13 cellular contexts compared by ENCODE assay signal in the genomic region with DNA sequence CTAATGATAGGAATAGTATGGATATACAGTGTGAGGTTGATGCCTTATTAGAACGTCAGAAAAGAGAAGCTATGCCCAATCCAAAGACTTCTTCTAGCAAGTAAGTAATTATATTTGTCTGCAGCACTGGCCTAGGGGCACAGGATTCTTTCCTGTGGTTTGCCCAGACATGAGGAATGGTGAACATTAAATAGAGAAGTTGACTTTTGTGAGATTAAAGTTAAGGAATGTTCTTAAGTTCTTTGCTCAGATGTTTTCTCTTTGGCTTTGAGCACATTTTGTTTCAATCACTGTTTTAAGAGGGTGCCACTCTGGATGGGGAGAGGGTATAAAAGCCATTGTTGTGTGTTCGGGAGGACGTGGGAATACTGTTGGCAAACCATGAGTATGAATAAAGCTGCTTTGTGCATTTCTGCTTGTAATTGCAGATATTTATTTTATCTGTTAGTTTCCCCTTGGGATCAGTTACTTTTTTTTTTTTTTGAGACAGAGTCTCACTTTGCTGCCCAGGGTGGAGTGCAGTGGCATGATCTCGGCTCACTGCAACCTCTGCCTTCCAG.
"Had no signal": no experiment of that assay in that cellular context is flagged by ENCODE, and none has a peak within 500 bp of the region (broad histone marks: within the 10 kb centered on the region; RNA-seq: fewer than 3 reads in every experiment).

No MANE protein-coding gene starts in this region.

- H3K4me3 ChIP-seq: esophagus squamous epithelium, right lobe of liver had no signal

- H3K4me1 ChIP-seq: esophagus squamous epithelium, right lobe of liver had no signal

- H3K36me3 ChIP-seq: right lobe of liver had no signal

- H3K9me3 ChIP-seq: esophagus squamous epithelium, right lobe of liver had no signal

- DNase-seq: activated B cell treated with CpG ODN at 0.5 μM for 24 hours; activated CD4-positive, alpha-beta T cell treated with anti-CD3 and anti-CD28 coated beads, Interleukin-2, amount 10 ng/mL, durations not matched to agents 7 days and 5 days; activated naive CD4-positive, alpha-beta T cell treated with anti-CD3 and anti-CD28 coated beads, Interleukin-2, amount 50 U/mL, for 16 hours; activated T-cell treated with anti-CD3 and anti-CD28 coated beads, Interleukin-2, amount 50 U/mL, for 1 hour; amniotic stem cell; esophagus squamous epithelium; head of caudate nucleus; natural killer cell; right lobe of liver; stimulated activated CD4-positive, alpha-beta T cell treated with anti-CD3 and anti-CD28 coated beads, Interleukin-12 subunit alpha, Interleukin-12 subunit beta, amount 100 ng/mL, for 4 hours; stimulated activated naive CD4-positive, alpha-beta T cell treated with Interleukin-2 at 50 U/mL for 16 hours; T-helper 17 cell had no signal

- H3K27ac ChIP-seq: esophagus squamous epithelium, foreskin keratinocyte, right lobe of liver had no signal

- H3K27me3 ChIP-seq: esophagus squamous epithelium, foreskin keratinocyte, right lobe of liver had no signal
